Comparison of ENCODE assay signal across 1 cellular context in genomic region chr7:141864765-141865447, GRCh38.
TF ChIP-seq lines count a peak whose summit lies in the region.

No MANE protein-coding gene starts in this region.

TF ChIP-seq in WTC11, 78 proteins besides CTCF, POLR2A, EP300 and RAD21 (continued from another document):
- TF ChIP-seq STAT6 (CRISPR knock-in tag; conservative IDR thresholded peaks at IDR 0.05; ENCODE audit: low read depth) (no peak), ZNF121 (CRISPR knock-in tag; IDR thresholded peaks at IDR 0.05) (no peak), TCF7 (CRISPR knock-in tag; IDR thresholded peaks at IDR 0.05; ENCODE audit: low read depth) (no peak), SMAD4 (CRISPR knock-in tag; IDR thresholded peaks at IDR 0.05) (no peak), ZNF219 (CRISPR knock-in tag; IDR thresholded peaks at IDR 0.05; ENCODE audit: borderline replicate concordance) (no peak), GABPB1 (CRISPR knock-in tag; IDR thresholded peaks at IDR 0.05) (no peak), NR3C1 (CRISPR knock-in tag; conservative IDR thresholded peaks at IDR 0.05; ENCODE audit: low read depth) (no peak), TP53 (CRISPR knock-in tag; IDR thresholded peaks at IDR 0.05) (no peak), SMAD3 (CRISPR knock-in tag; IDR thresholded peaks at IDR 0.05; ENCODE audit: borderline replicate concordance) (no peak), ZNF396 (CRISPR knock-in tag; IDR thresholded peaks at IDR 0.05; ENCODE audit: borderline replicate concordance) (no peak)
- TF ChIP-seq, protein P1, sequence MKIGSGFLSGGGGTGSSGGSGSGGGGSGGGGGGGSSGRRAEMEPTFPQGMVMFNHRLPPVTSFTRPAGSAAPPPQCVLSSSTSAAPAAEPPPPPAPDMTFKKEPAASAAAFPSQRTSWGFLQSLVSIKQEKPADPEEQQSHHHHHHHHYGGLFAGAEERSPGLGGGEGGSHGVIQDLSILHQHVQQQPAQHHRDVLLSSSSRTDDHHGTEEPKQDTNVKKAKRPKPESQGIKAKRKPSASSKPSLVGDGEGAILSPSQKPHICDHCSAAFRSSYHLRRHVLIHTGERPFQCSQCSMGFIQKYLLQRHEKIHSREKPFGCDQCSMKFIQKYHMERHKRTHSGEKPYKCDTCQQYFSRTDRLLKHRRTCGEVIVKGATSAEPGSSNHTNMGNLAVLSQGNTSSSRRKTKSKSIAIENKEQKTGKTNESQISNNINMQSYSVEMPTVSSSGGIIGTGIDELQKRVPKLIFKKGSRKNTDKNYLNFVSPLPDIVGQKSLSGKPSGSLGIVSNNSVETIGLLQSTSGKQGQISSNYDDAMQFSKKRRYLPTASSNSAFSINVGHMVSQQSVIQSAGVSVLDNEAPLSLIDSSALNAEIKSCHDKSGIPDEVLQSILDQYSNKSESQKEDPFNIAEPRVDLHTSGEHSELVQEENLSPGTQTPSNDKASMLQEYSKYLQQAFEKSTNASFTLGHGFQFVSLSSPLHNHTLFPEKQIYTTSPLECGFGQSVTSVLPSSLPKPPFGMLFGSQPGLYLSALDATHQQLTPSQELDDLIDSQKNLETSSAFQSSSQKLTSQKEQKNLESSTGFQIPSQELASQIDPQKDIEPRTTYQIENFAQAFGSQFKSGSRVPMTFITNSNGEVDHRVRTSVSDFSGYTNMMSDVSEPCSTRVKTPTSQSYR (CRISPR knock-in tag; IDR thresholded peaks at IDR 0.05): no peak
- TF ChIP-seq, protein P2, sequence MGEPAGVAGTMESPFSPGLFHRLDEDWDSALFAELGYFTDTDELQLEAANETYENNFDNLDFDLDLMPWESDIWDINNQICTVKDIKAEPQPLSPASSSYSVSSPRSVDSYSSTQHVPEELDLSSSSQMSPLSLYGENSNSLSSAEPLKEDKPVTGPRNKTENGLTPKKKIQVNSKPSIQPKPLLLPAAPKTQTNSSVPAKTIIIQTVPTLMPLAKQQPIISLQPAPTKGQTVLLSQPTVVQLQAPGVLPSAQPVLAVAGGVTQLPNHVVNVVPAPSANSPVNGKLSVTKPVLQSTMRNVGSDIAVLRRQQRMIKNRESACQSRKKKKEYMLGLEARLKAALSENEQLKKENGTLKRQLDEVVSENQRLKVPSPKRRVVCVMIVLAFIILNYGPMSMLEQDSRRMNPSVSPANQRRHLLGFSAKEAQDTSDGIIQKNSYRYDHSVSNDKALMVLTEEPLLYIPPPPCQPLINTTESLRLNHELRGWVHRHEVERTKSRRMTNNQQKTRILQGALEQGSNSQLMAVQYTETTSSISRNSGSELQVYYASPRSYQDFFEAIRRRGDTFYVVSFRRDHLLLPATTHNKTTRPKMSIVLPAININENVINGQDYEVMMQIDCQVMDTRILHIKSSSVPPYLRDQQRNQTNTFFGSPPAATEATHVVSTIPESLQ (CRISPR knock-in tag; IDR thresholded peaks at IDR 0.05): no peak
- TF ChIP-seq, protein P3, sequence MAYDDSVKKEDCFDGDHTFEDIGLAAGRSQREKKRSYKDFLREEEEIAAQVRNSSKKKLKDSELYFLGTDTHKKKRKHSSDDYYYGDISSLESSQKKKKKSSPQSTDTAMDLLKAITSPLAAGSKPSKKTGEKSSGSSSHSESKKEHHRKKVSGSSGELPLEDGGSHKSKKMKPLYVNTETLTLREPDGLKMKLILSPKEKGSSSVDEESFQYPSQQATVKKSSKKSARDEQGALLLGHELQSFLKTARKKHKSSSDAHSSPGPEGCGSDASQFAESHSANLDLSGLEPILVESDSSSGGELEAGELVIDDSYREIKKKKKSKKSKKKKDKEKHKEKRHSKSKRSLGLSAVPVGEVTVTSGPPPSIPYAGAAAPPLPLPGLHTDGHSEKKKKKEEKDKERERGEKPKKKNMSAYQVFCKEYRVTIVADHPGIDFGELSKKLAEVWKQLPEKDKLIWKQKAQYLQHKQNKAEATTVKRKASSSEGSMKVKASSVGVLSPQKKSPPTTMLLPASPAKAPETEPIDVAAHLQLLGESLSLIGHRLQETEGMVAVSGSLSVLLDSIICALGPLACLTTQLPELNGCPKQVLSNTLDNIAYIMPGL (CRISPR knock-in tag; IDR thresholded peaks at IDR 0.05): no peak
